Comparison of ENCODE assay signal across 11 cellular contexts in genomic region chr1:118563969-118564951, GRCh38.
DNase-seq lines count a peak whose midpoint lies in the region; ATAC-seq lines count a peak whose summit lies in the region.
"Had no signal": no experiment of that assay in that cellular context is flagged by ENCODE, and none has a peak within 500 bp of the region (broad histone marks: within the 10 kb centered on the region; RNA-seq: fewer than 3 reads in every experiment).

No MANE protein-coding gene starts in this region.

- H3K36me3 ChIP-seq in effector memory CD4-positive, alpha-beta T cell (ENCODE audit: control insufficient read depth, insufficient read depth, low read length) = no peaks in the 10 kb centered on the region
- H3K36me3 ChIP-seq: spleen, vagina had no signal

- ATAC-seq in GM21576 (IDR thresholded peaks at IDR 0.05; ENCODE audit: unreplicated experiment) (peak; percentile 49), HG03439 (IDR thresholded peaks at IDR 0.05; ENCODE audit: unreplicated experiment) (no peak), GM21526 (IDR thresholded peaks at IDR 0.05; ENCODE audit: low FRiP score, unreplicated experiment) (no peak)

- no peak overlapping the region for H3K27ac ChIP-seq in effector memory CD4-positive, alpha-beta T cell (ENCODE audit: insufficient read depth, low read length, poor library complexity, severe bottlenecking)
- H3K27ac ChIP-seq: KMS-11, spleen, vagina had no signal

- DNase-seq in GM04504 (ENCODE audit: low read depth) (peak; percentile 24), Kasumi-1 (lab: John Stamatoyannopoulos, UW) (peak; percentile 35 to 38), islet precursor cell (peak; percentile 96), NCI-H128 (lab: John Stamatoyannopoulos, UW; ENCODE audit: unreplicated experiment) (no peak)
- DNase-seq in effector memory CD4-positive, alpha-beta T cell = no peak
- DNase-seq: spleen had no signal

- no peak overlapping the region for H3K4me3 ChIP-seq in effector memory CD4-positive, alpha-beta T cell (ENCODE audit: insufficient read depth, low read depth, low read length, poor library complexity, severe bottlenecking)
- H3K4me3 ChIP-seq: spleen, vagina had no signal

- H3K27me3 ChIP-seq in effector memory CD4-positive, alpha-beta T cell (replicated peaks; ENCODE audit: control insufficient read depth, insufficient read depth, low read length, poor library complexity, severe bottlenecking) = no peaks in the 10 kb centered on the region
- H3K27me3 ChIP-seq: spleen, vagina had no signal

- H3K9me3 ChIP-seq in effector memory CD4-positive, alpha-beta T cell (ENCODE audit: control insufficient read depth, low read length) = no peaks in the 10 kb centered on the region
- H3K9me3 ChIP-seq: spleen, vagina had no signal

- H3K4me1 ChIP-seq in effector memory CD4-positive, alpha-beta T cell (ENCODE audit: control insufficient read depth, insufficient read depth, low read length, poor library complexity, severe bottlenecking) = no peaks in the 10 kb centered on the region
- H3K4me1 ChIP-seq: spleen, vagina had no signal

Comparison
In these comparisons a context has a peak if more than half of its experiments do, and no peak if none do; other contexts are left out.
1. DNase-seq: peak in GM04504 (single experiment), Kasumi-1 (2 of 2) and islet precursor cell (single experiment); none in NCI-H128 (single experiment) and effector memory CD4-positive, alpha-beta T cell (0 of 3).